8 cellular contexts compared by ENCODE assay signal in genomic region chr19:28878862-28879566, GRCh38.
A peak's percentile ranks its signal among the peaks of the same experiment; 100 is the strongest.
DNase-seq lines count a peak whose midpoint lies in the region; ATAC-seq and TF ChIP-seq lines count a peak whose summit lies in the region.

No MANE protein-coding gene starts in this region.

- no peaks in the 10 kb centered on the region for H3K27me3 Mint-ChIP-seq in activated B cell treated with CpG ODN at 0.5 μM for 24 hours
- peaks cover 34% of the 10 kb centered on the region for H3K27me3 Mint-ChIP-seq in central memory CD8-positive, alpha-beta T cell

- DNase-seq in AG04449 (ENCODE audit: low read depth, low spot score) (no peak), GM13977 (ENCODE audit: low spot score) (peak; percentile 56), NCI-H2196 (lab: John Stamatoyannopoulos, UW; ENCODE audit: unreplicated experiment) (peak; percentile 79), activated B cell treated with CpG ODN at 0.5 μM for 24 hours (peak; percentile 18), left kidney (ENCODE audit: low read depth, low spot score) (peak; percentile 90)
- peak; percentile 19 to 20 for DNase-seq in central memory CD8-positive, alpha-beta T cell (ENCODE audit: low spot score in 2 of 2)
- peak; percentile 19 to 50 for DNase-seq in stimulated activated CD4-positive, alpha-beta T cell treated with anti-CD3 and anti-CD28 coated beads, Interleukin-4, amount 100 ng/mL, for 4 hours

- no peaks in the 10 kb centered on the region for H3K36me3 Mint-ChIP-seq in activated B cell treated with CpG ODN at 0.5 μM for 24 hours (ENCODE audit: low read depth)
- H3K36me3 Mint-ChIP-seq in central memory CD8-positive, alpha-beta T cell (ENCODE audit: insufficient read depth): no peaks in the 10 kb centered on the region

- intact Hi-C loops in activated B cell treated with CpG ODN at 0.5 μM for 24 hours (cut with micrococcal nuclease): loop anchor here (2.0 kb wide), 1 partner anchor 142 kb away; no protein-coding TSS in a partner anchor

- no peak overlapping the region for H3K4me3 ChIP-seq in AG04449 (ENCODE audit: low read depth, low read length)

- POLR2A ChIA-PET in AG04449 (lab: Yijun Ruan, JAX): no interaction called here
- POLR2A ChIA-PET in activated B cell treated with CpG ODN at 0.5 μM for 24 hours (lab: Charles Lee): no interaction called here

- H3K4me3 Mint-ChIP-seq in activated B cell treated with CpG ODN at 0.5 μM for 24 hours: no peak overlapping the region
- H3K4me3 Mint-ChIP-seq in central memory CD8-positive, alpha-beta T cell: no peak overlapping the region

- CTCF ChIA-PET in AG04449 (lab: Yijun Ruan, JAX): interaction anchor here (0.8 to 9.6 kb wide), 33 partner anchors 9 to 913 kb away, joined by 3 to 140 read pairs (median 5); no protein-coding TSS in a partner anchor
- CTCF ChIA-PET in activated B cell treated with CpG ODN at 0.5 μM for 24 hours (lab: Charles Lee): interaction anchor here (1.3 to 1.8 kb wide), 2 partner anchors 142 to 913 kb away, joined by 5 to 8 read pairs; no protein-coding TSS in a partner anchor

- peaks cover 7% of the 10 kb centered on the region for H3K4me1 Mint-ChIP-seq in activated B cell treated with CpG ODN at 0.5 μM for 24 hours
- no peaks in the 10 kb centered on the region for H3K4me1 Mint-ChIP-seq in central memory CD8-positive, alpha-beta T cell

- no peaks in the 10 kb centered on the region for H3K9me3 Mint-ChIP-seq in activated B cell treated with CpG ODN at 0.5 μM for 24 hours
- no peaks in the 10 kb centered on the region for H3K9me3 Mint-ChIP-seq in central memory CD8-positive, alpha-beta T cell

- TF ChIP-seq CTCF in AG04449 (IDR thresholded peaks at IDR 0.05; ENCODE audit: insufficient read depth, low read length, missing control alignments) (peak; percentile 39), GM13977 (IDR thresholded peaks at IDR 0.05; ENCODE audit: extremely low read depth, insufficient read depth, missing control alignments) (peak; percentile 63), activated B cell treated with CpG ODN at 0.5 μM for 24 hours (IDR thresholded peaks at IDR 0.05) (no peak)

- ATAC-seq in activated B cell treated with CpG ODN at 0.5 μM for 24 hours (ENCODE audit: low read depth): no peak
- ATAC-seq in central memory CD8-positive, alpha-beta T cell (replicated peaks; ENCODE audit: extremely low read depth, poor library complexity, severe bottlenecking): no peak
- no peak for ATAC-seq in GM21360 (IDR thresholded peaks at IDR 0.05; ENCODE audit: unreplicated experiment)

- no peak overlapping the region for H3K27ac Mint-ChIP-seq in activated B cell treated with CpG ODN at 0.5 μM for 24 hours
- H3K27ac Mint-ChIP-seq in central memory CD8-positive, alpha-beta T cell (ENCODE audit: low read depth): no peak overlapping the region

- in situ Hi-C loops in GM13977 (cut with MboI; ENCODE audit: low pct_unique_long_range_greater_than_20kb, low sequenced_read_pairs, unreplicated experiment): no loop called here
